Comparison of ENCODE assay signal across 8 cellular contexts in genomic region chr14:30499358-30499757, GRCh38.
"Had no signal": no experiment of that assay in that cellular context is flagged by ENCODE, and none has a peak within 500 bp of the region (broad histone marks: within the 10 kb centered on the region; RNA-seq: fewer than 3 reads in every experiment).

No MANE protein-coding gene starts in this region.

- ATAC-seq: GM23338, HCT116, HepG2 had no signal

- FAIRE-seq: H1, H54, HepG2 had no signal

- DNase-seq: H9, HFFc6, KBM-7 had no signal
